ENCODE assay signal across 8 cellular contexts in the genomic region with DNA sequence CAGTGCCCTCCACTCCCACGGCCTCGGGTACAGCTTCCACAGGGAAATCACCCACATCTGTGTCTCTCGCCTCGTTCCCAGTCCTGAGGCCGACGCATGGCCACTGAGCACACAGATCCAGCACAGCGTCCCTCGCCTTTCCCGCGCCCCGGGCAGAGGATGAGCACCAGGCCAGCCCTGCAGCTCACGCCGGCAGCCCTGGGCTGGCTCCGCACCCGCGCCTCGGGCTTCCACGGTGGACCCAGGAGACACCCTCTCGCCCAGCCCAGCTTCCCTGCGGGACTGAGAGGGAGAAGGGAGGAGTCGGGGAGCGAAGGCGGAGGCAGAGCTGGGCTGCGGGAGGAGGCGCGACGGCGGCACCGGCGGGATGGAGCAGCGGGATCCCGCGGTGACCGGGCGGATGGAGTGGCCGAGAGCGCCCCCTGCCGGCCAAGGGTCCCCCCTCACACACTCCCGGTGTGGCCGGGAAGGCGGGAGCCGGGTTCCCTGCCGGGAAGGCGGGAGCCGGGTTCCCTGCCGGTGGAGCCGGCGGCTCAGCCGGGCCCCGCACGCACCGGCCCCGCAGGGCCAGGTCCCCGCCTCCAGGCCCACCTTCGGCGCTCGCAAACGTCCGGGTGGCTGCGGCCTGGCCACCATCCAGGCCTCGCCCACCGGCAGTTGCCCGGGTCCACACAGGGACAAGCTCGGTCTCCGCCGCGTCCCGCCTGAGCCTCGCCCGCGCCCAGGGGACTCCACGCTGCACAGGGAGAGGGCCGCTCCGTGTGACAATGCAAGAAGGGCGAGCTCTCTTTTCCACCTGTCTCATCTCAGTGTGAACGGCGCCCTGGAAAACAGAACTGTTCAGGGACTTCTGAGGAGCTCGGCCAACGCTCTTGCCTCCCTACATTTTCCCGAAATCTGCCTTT.
A peak's percentile ranks its signal among the peaks of the same experiment; 100 is the strongest.
DNase-seq lines count a peak whose midpoint lies in the region; ATAC-seq and TF ChIP-seq lines count a peak whose summit lies in the region.

No MANE protein-coding gene starts in this region.

- H3K14ac ChIP-seq in neuronal stem cell (ENCODE audit: low read length), result peak overlapping the region; percentile 100

- no peak for TF ChIP-seq POLR2A in gastroesophageal sphincter (IDR thresholded peaks at IDR 0.05)

- H3K4me3 ChIP-seq in gastroesophageal sphincter, result peak overlapping the region; percentile 40 to 57
- H3K4me3 ChIP-seq in neuronal stem cell (ENCODE audit: low read length in 2 of 2), result peak overlapping the region; percentile 65 to 80

- peak; percentile 79 for ATAC-seq in GM21529 (IDR thresholded peaks at IDR 0.05; ENCODE audit: unreplicated experiment)
- ATAC-seq in gastroesophageal sphincter, result peak; percentile 94

- H2BK120ac ChIP-seq in neuronal stem cell (ENCODE audit: low read depth, low read length), result peak overlapping the region; percentile 94

- H2BK12ac ChIP-seq in neuronal stem cell (ENCODE audit: low read length), result peak overlapping the region; percentile 84

- H4K91ac ChIP-seq in neuronal stem cell (ENCODE audit: low read depth, low read length, poor library complexity), result no peak overlapping the region

- WGBS in gastroesophageal sphincter (ENCODE audit: low coverage in 1 of 2), 2 donors, result 0 to 1% methylated on average over 3 to 8 of the region's 80 CpGs
- WGBS in neuronal stem cell (ENCODE audit: extremely low coverage in 2 of 2, insufficient read length in 2 of 2, insufficient replicate concordance in 1 of 2), 2 donors, result no CpG with 5 or more reads among the region's 80 CpGs

- TF ChIP-seq EP300 in gastroesophageal sphincter (IDR thresholded peaks at IDR 0.05), result no peak

- TF ChIP-seq CTCF in gastroesophageal sphincter (IDR thresholded peaks at IDR 0.05), result peak in 3 of 4 experiments; percentile 94 to 98 (median 96)

- peak overlapping the region; percentile 99 for H4K8ac ChIP-seq in neuronal stem cell (ENCODE audit: low read depth, low read length)

- peak overlapping the region; percentile 98 for H3K4me2 ChIP-seq in neuronal stem cell (ENCODE audit: insufficient read depth, low read length, poor library complexity, severe bottlenecking)

- H3K36me3 ChIP-seq in gastroesophageal sphincter, result no peaks in the 10 kb centered on the region
- no peaks in the 10 kb centered on the region for H3K36me3 ChIP-seq in neuronal stem cell (replicated peaks in 1 of 2; ENCODE audit: control insufficient read depth in 2 of 2, insufficient read depth in 2 of 2, low read length in 2 of 2)

- peak overlapping the region; percentile 93 for H3K9ac ChIP-seq in neuronal stem cell (ENCODE audit: low read depth, low read length, poor library complexity)

- H3K4ac ChIP-seq in neuronal stem cell (ENCODE audit: low read length), result peak overlapping the region; percentile 66

- peak overlapping the region; percentile 99 for H2BK15ac ChIP-seq in neuronal stem cell (ENCODE audit: low read length)

- H2AK5ac ChIP-seq in neuronal stem cell (ENCODE audit: low read depth, low read length), result peak overlapping the region; percentile 94

- peak overlapping the region; percentile 75 for H2BK5ac ChIP-seq in neuronal stem cell (ENCODE audit: low read length)

- H3K27ac ChIP-seq in gastroesophageal sphincter, result peak overlapping the region in 3 of 4 donors; percentile 25 to 84 (median 65)
- no peak overlapping the region for H3K27ac ChIP-seq in neuronal stem cell (replicated peaks; ENCODE audit: low read length)

- H3K9me3 ChIP-seq in gastroesophageal sphincter (no peaks in the 10 kb centered on the region), neuronal stem cell (replicated peaks in 1 of 2; ENCODE audit: control insufficient read depth in 2 of 2, insufficient read depth in 1 of 2, low read depth in 1 of 2, low read length in 2 of 2) (peaks cover 0 to 3% of the 10 kb centered on the region in 2 donors)

- peak overlapping the region; percentile 100 for H2AFZ ChIP-seq in neuronal stem cell (ENCODE audit: low read length)

- peak overlapping the region; percentile 80 for H3K23ac ChIP-seq in neuronal stem cell (ENCODE audit: low read depth, low read length, poor library complexity)

- H3K4me1 ChIP-seq in gastroesophageal sphincter, result peaks cover 0 to 17% (median 0%) of the 10 kb centered on the region in 3 donors
- H3K4me1 ChIP-seq in neuronal stem cell (ENCODE audit: control insufficient read depth in 2 of 2, insufficient read depth in 1 of 2, low read depth in 1 of 2, low read length in 2 of 2), result peaks cover 5 to 7% of the 10 kb centered on the region in 2 donors

- DNase-seq in DMS153 (lab: John Stamatoyannopoulos, UW) (peak; percentile 54), HuH-7.5 (ENCODE audit: low spot score) (peak; percentile 94), SHP77 (lab: John Stamatoyannopoulos, UW) (peak; percentile 53 to 84), neuronal stem cell (ENCODE audit: low spot score) (peak; percentile 84), superior temporal gyrus (ENCODE audit: extremely low spot score) (peak; percentile 80)
- DNase-seq in activated naive CD4-positive, alpha-beta T cell treated with Interleukin-2 at 50 U/mL for 16 hours, result peak; percentile 69

- H3K79me1 ChIP-seq in neuronal stem cell (ENCODE audit: low read depth, low read length), result no peaks in the 10 kb centered on the region

- H3K18ac ChIP-seq in neuronal stem cell (ENCODE audit: low read length), result peak overlapping the region; percentile 99

- peaks cover 20% of the 10 kb centered on the region for H3K27me3 ChIP-seq in gastroesophageal sphincter
- peaks cover 0 to 25% (median 14%) of the 10 kb centered on the region in 3 experiments for H3K27me3 ChIP-seq in neuronal stem cell (ENCODE audit: control insufficient read depth in 3 of 3, insufficient read depth in 3 of 3, low read depth in 1 of 3, low read length in 3 of 3)
